ENCODE assay signal across 1 cellular context in genomic region chr7:33421384-33421783, GRCh38.
TF ChIP-seq lines count a peak whose summit lies in the region.

No MANE protein-coding gene starts in this region.

TF ChIP-seq in IMR-90, 13 proteins besides CTCF, POLR2A, EP300 and RAD21:
- TF ChIP-seq SMC3 (IDR thresholded peaks at IDR 0.05; ENCODE audit: low read depth, low read length) = peak; percentile 29
- TF ChIP-seq CHD1 (IDR thresholded peaks at IDR 0.05; ENCODE audit: low read depth, low read length) = no peak
- peak; percentile 33; the same call in 1 of the 2 replicates for TF ChIP-seq CEBPB (IDR thresholded peaks at IDR 0.05; ENCODE audit: low read depth, low read length)
- TF ChIP-seq, protein P1, sequence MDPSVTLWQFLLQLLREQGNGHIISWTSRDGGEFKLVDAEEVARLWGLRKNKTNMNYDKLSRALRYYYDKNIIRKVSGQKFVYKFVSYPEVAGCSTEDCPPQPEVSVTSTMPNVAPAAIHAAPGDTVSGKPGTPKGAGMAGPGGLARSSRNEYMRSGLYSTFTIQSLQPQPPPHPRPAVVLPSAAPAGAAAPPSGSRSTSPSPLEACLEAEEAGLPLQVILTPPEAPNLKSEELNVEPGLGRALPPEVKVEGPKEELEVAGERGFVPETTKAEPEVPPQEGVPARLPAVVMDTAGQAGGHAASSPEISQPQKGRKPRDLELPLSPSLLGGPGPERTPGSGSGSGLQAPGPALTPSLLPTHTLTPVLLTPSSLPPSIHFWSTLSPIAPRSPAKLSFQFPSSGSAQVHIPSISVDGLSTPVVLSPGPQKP (IDR thresholded peaks at IDR 0.05; ENCODE audit: borderline replicate concordance, low read depth, low read length) = no peak
